ENCODE assay signal across 11 cellular contexts in genomic region chr9:95409650-95410426, GRCh38.
DNase-seq lines count a peak whose midpoint lies in the region; ATAC-seq and TF ChIP-seq lines count a peak whose summit lies in the region.
"Had no signal": no experiment of that assay in that cellular context is flagged by ENCODE, and none has a peak within 500 bp of the region (broad histone marks: within the 10 kb centered on the region; RNA-seq: fewer than 3 reads in every experiment).

No MANE protein-coding gene starts in this region.

- no peaks in the 10 kb centered on the region for H4K20me1 ChIP-seq in mammary epithelial cell (ENCODE audit: insufficient read depth, low read length)

- H3K4me1 ChIP-seq in mammary epithelial cell (ENCODE audit: insufficient read depth, low read length) (peaks cover 6% of the 10 kb centered on the region), mucosa of descending colon (ENCODE audit: low read depth) (peaks cover 2% of the 10 kb centered on the region), stomach (peaks cover 0 to 7% (median 0%) of the 10 kb centered on the region in 4 donors)

- intact Hi-C loops in Calu3 (cut with micrococcal nuclease; ENCODE audit: unreplicated experiment): no loop called here
- intact Hi-C loops in mammary epithelial cell (cut with micrococcal nuclease): loop anchor here (1.0 kb wide), 1 partner anchor 16 kb away; no protein-coding TSS in a partner anchor
- intact Hi-C loops in mucosa of descending colon (cut with DNase I, micrococcal nuclease): no loop called here
- intact Hi-C loops in stomach (cut with DNase I; ENCODE audit: low total_unique reads): no loop called here

- no peaks in the 10 kb centered on the region for H3K79me2 ChIP-seq in mammary epithelial cell (ENCODE audit: insufficient read depth, low read length)

- H2AFZ ChIP-seq in mammary epithelial cell (ENCODE audit: low read depth, low read length): no peak overlapping the region

- no peak for TF ChIP-seq CTCF in Calu3 (IDR thresholded peaks at IDR 0.05; ENCODE audit: unreplicated experiment)
- no peak for TF ChIP-seq CTCF in mammary epithelial cell (conservative IDR thresholded peaks at IDR 0.05 in 1 of 2, IDR thresholded peaks at IDR 0.05 in 1 of 2; ENCODE audit: extremely low read depth in 1 of 2, insufficient read depth in 1 of 2, low read depth in 1 of 2, low read length in 2 of 2)
- no peak for TF ChIP-seq CTCF in mucosa of descending colon (IDR thresholded peaks at IDR 0.05)
- TF ChIP-seq CTCF in stomach (IDR thresholded peaks at IDR 0.05): no peak

- H3K4me3 ChIP-seq in mammary epithelial cell (replicated peaks in 1 of 3; ENCODE audit: insufficient read depth in 1 of 3, low read depth in 2 of 3, low read length in 3 of 3): no peak overlapping the region
- H3K4me3 ChIP-seq in mucosa of descending colon: no peak overlapping the region
- H3K4me3 ChIP-seq in stomach: no peak overlapping the region

- CTCF ChIA-PET in Calu3 (lab: Charles Lee) (no interaction called here), mammary epithelial cell (lab: Charles Lee; ENCODE audit: low non-redundant PET) (interaction anchor here (0.5 kb wide), 1 partner anchor 645 kb away, joined by 3 read pairs; no protein-coding TSS in a partner anchor)
- CTCF ChIA-PET in activated CD4-positive, alpha-beta memory T cell treated with anti-CD3 and anti-CD28 coated beads, Interleukin-2, amount 10 ng/mL, durations not matched to agents 7 days and 5 days (lab: Charles Lee): no interaction called here

- dilution Hi-C loops in mammary epithelial cell (cut with HindIII; ENCODE audit: low sequenced_read_pairs): no loop called here

- H3K9me3 Mint-ChIP-seq in Calu3 (ENCODE audit: low read depth, unreplicated experiment): peaks cover 4% of the 10 kb centered on the region
- no peaks in the 10 kb centered on the region for H3K9me3 Mint-ChIP-seq in activated CD4-positive, alpha-beta memory T cell treated with anti-CD3 and anti-CD28 coated beads, Interleukin-2, amount 10 ng/mL, durations not matched to agents 7 days and 5 days
- H3K9me3 Mint-ChIP-seq: central memory CD8-positive, alpha-beta T cell had no signal

- ATAC-seq in mucosa of descending colon (peak; percentile 39), GM21515 (IDR thresholded peaks at IDR 0.05; ENCODE audit: unreplicated experiment) (no peak)

- H3K9ac ChIP-seq in mammary epithelial cell (ENCODE audit: insufficient read depth, low read length): no peak overlapping the region

- POLR2A ChIA-PET in activated CD4-positive, alpha-beta memory T cell treated with anti-CD3 and anti-CD28 coated beads, Interleukin-2, amount 10 ng/mL, durations not matched to agents 7 days and 5 days (lab: Charles Lee): no interaction called here

- peaks cover 9% of the 10 kb centered on the region for H3K36me3 Mint-ChIP-seq in Calu3 (ENCODE audit: insufficient read depth, unreplicated experiment)
- H3K36me3 Mint-ChIP-seq in activated CD4-positive, alpha-beta memory T cell treated with anti-CD3 and anti-CD28 coated beads, Interleukin-2, amount 10 ng/mL, durations not matched to agents 7 days and 5 days (ENCODE audit: low read depth): no peaks in the 10 kb centered on the region

- 78% methylated on average over 5 of the region's 6 CpGs for WGBS in mammary epithelial cell (ENCODE audit: low coverage, missing lambda C conversion rate)
- WGBS in stomach, 5 donors: 68 to 89% (median 74%) methylated on average over 6 of the region's 6 CpGs

- H3K9me3 ChIP-seq in mammary epithelial cell (replicated peaks; ENCODE audit: insufficient read depth, low read length): no peaks in the 10 kb centered on the region
- H3K9me3 ChIP-seq in mucosa of descending colon: no peaks in the 10 kb centered on the region
- H3K9me3 ChIP-seq in stomach: no peaks in the 10 kb centered on the region

- no peaks in the 10 kb centered on the region for H3K36me3 ChIP-seq in mammary epithelial cell (ENCODE audit: insufficient read depth, low read length)
- H3K36me3 ChIP-seq in mucosa of descending colon (ENCODE audit: low read depth): no peaks in the 10 kb centered on the region
- no peaks in the 10 kb centered on the region for H3K36me3 ChIP-seq in stomach

- H3K4me1 Mint-ChIP-seq in Calu3 (ENCODE audit: low read depth, unreplicated experiment): peaks cover 24% of the 10 kb centered on the region
- no peaks in the 10 kb centered on the region for H3K4me1 Mint-ChIP-seq in activated CD4-positive, alpha-beta memory T cell treated with anti-CD3 and anti-CD28 coated beads, Interleukin-2, amount 10 ng/mL, durations not matched to agents 7 days and 5 days
- H3K4me1 Mint-ChIP-seq: central memory CD8-positive, alpha-beta T cell had no signal

- no peak overlapping the region for H3K4me2 ChIP-seq in mammary epithelial cell (ENCODE audit: insufficient read depth, low read depth, low read length)

- in situ Hi-C loops in mammary epithelial cell (cut with MboI; ENCODE audit: low sequenced_read_pairs in 2 of 2): no loop called here

- no TSS peak for BruUV-seq in Calu3 (replicated peaks; lab: Mats Ljungman, UMichigan)
- no TSS peak for BruUV-seq in mammary epithelial cell (replicated peaks; lab: Mats Ljungman, UMichigan)

- H3K27ac Mint-ChIP-seq in Calu3 (ENCODE audit: unreplicated experiment): peak overlapping the region; percentile 81
- no peak overlapping the region for H3K27ac Mint-ChIP-seq in activated CD4-positive, alpha-beta memory T cell treated with anti-CD3 and anti-CD28 coated beads, Interleukin-2, amount 10 ng/mL, durations not matched to agents 7 days and 5 days

- no peak overlapping the region for H3K27ac ChIP-seq in mammary epithelial cell (ENCODE audit: insufficient read depth, low read depth, low read length)
- no peak overlapping the region for H3K27ac ChIP-seq in stomach

- TF ChIP-seq POLR2A in stomach (IDR thresholded peaks at IDR 0.05): no peak

- no peak for DNase-seq in Calu3
- DNase-seq in MV-4-11 (lab: John Stamatoyannopoulos, UW): peak; percentile 96
- peak; percentile 48 for DNase-seq in mammary epithelial cell
- no peak for DNase-seq in mucosa of descending colon
- DNase-seq in stomach: no peak
- no peak for DNase-seq in activated CD4-positive, alpha-beta memory T cell treated with anti-CD3 and anti-CD28 coated beads, Interleukin-2, amount 10 ng/mL, durations not matched to agents 7 days and 5 days
- DNase-seq in NCI-H1092 treated with DMSO at 0.1 percent for 48 hours (lab: John Stamatoyannopoulos, UW): no peak
- DNase-seq: activated CD4-positive, CD25-positive, alpha-beta regulatory T cell treated with anti-CD3 and anti-CD28 coated beads, Interleukin-2, amount 50 U/mL, for 72 hours; NCI-H1105 had no signal

- H3K4me3 Mint-ChIP-seq in Calu3 (ENCODE audit: low read depth, unreplicated experiment): peak overlapping the region; percentile 44
- no peak overlapping the region for H3K4me3 Mint-ChIP-seq in activated CD4-positive, alpha-beta memory T cell treated with anti-CD3 and anti-CD28 coated beads, Interleukin-2, amount 10 ng/mL, durations not matched to agents 7 days and 5 days
- H3K4me3 Mint-ChIP-seq: central memory CD8-positive, alpha-beta T cell had no signal

- H3K27me3 Mint-ChIP-seq in Calu3 (ENCODE audit: unreplicated experiment): no peaks in the 10 kb centered on the region
- peaks cover 11% of the 10 kb centered on the region for H3K27me3 Mint-ChIP-seq in activated CD4-positive, alpha-beta memory T cell treated with anti-CD3 and anti-CD28 coated beads, Interleukin-2, amount 10 ng/mL, durations not matched to agents 7 days and 5 days

- no peak for TF ChIP-seq EP300 in stomach (IDR thresholded peaks at IDR 0.05)

- no peaks in the 10 kb centered on the region for H3K27me3 ChIP-seq in mammary epithelial cell (ENCODE audit: insufficient read depth, low read length)
- H3K27me3 ChIP-seq in stomach: no peaks in the 10 kb centered on the region

Comparison
In these comparisons a context has a peak if more than half of its experiments do, and no peak if none do; other contexts are left out.
1. DNase-seq: peak in MV-4-11 (single experiment) and mammary epithelial cell (single experiment); none in Calu3 (single experiment), mucosa of descending colon (0 of 3), stomach (single experiment), activated CD4-positive, alpha-beta memory T cell treated with anti-CD3 and anti-CD28 coated beads, Interleukin-2, amount 10 ng/mL, durations not matched to agents 7 days and 5 days (single experiment) and NCI-H1092 treated with DMSO at 0.1 percent for 48 hours (single experiment).